5 cellular contexts compared by ENCODE assay signal in the genomic region with DNA sequence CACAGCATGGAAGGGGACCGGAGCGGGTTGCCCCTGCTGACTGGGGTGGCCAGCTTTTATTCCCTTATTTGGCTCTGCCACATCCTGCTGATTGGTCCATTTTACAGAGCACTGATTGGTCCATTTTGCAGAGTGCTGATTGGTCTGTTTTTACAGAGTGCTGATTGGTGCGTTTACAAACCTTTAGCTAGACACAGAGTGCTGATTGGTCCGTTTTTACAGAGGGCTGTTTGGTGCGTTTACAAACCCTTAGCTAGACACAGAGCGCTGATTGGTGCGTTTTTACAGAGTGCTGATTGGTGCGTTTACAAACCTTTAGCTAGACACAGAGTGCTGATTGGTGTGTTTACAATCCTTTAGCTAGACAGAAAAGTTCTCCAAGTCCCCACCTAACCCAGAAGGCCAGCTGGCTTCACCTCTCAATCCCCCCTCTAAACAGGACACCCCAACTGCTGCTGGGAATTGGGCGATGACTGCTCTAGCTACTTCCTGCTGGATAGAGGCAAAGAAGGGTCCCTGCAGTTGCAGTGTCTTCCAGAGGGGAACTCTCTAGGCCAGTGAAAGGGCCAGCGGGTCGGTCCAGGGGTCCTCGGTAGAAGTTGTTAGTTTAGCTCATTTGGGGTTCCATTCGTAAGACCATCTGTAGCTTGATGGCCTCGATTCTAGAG. TPM values are rescaled to one million over a fixed set of nuclear protein-coding genes. Genes with fewer than 3 reads are reported as not detected.
DNase-seq lines count a peak whose midpoint lies in the region; TF ChIP-seq lines count a peak whose summit lies in the region.
"Not testable (repeated sequence)": the region's sequence is repeated elsewhere in the genome, so short reads cannot be mapped to it uniquely, and the experiment has no call there.

No MANE protein-coding gene starts in this region.

- intact Hi-C loops in CD14-positive monocyte (cut with micrococcal nuclease); activated naive CD4-positive, alpha-beta T cell treated with anti-CD3 and anti-CD28 coated beads for 36 hours (cut with micrococcal nuclease); dendritic cell treated with granulocyte-macrophage colony-stimulating factor and Interleukin-4, amounts not matched to agents 40 ng/mL and 50 ng/mL, for 4 days (cut with micrococcal nuclease); esophagus squamous epithelium (cut with DNase I): not testable (repeated sequence)

- not testable (repeated sequence) for H3K4me3 Mint-ChIP-seq in CD14-positive monocyte; activated naive CD4-positive, alpha-beta T cell treated with anti-CD3 and anti-CD28 coated beads for 36 hours; dendritic cell treated with granulocyte-macrophage colony-stimulating factor and Interleukin-4, amounts not matched to agents 40 ng/mL and 50 ng/mL, for 4 days

- H3K36me3 ChIP-seq in esophagus squamous epithelium: peaks cover 0 to 36% (median 0%) of the 10 kb centered on the region in 3 donors

- H3K4me1 ChIP-seq in esophagus squamous epithelium: peaks cover 0 to 19% (median 2%) of the 10 kb centered on the region in 3 donors

- 94 to 97% methylated on average over 10 to 13 of the region's 14 CpGs for WGBS in esophagus squamous epithelium, 2 donors

- H3K27me3 ChIP-seq in esophagus squamous epithelium: not testable (repeated sequence)

- not testable (repeated sequence) for DNase-seq in CD14-positive monocyte (ENCODE audit: low spot score); esophagus squamous epithelium (lab: John Stamatoyannopoulos, UW)
- DNase-seq in activated naive CD4-positive, alpha-beta T cell treated with anti-CD3 and anti-CD28 coated beads for 36 hours: peak; percentile 28
- DNase-seq in erythroblast (lab: John Stamatoyannopoulos, UW): peak; percentile 46 to 47

- peak overlapping the region in 3 of 4 donors; percentile 46 to 54 (median 52) for H3K27ac ChIP-seq in esophagus squamous epithelium

- H3K36me3 Mint-ChIP-seq in CD14-positive monocyte: peaks cover 54 to 68% of the 10 kb centered on the region in 2 donors
- H3K36me3 Mint-ChIP-seq in activated naive CD4-positive, alpha-beta T cell treated with anti-CD3 and anti-CD28 coated beads for 36 hours (ENCODE audit: low read depth): peaks cover 37% of the 10 kb centered on the region
- H3K36me3 Mint-ChIP-seq in dendritic cell treated with granulocyte-macrophage colony-stimulating factor and Interleukin-4, amounts not matched to agents 40 ng/mL and 50 ng/mL, for 4 days (ENCODE audit: low read depth): peaks cover 67% of the 10 kb centered on the region

- H3K27me3 Mint-ChIP-seq in CD14-positive monocyte (ENCODE audit: low read depth in 3 of 3); activated naive CD4-positive, alpha-beta T cell treated with anti-CD3 and anti-CD28 coated beads for 36 hours (ENCODE audit: low read depth); dendritic cell treated with granulocyte-macrophage colony-stimulating factor and Interleukin-4, amounts not matched to agents 40 ng/mL and 50 ng/mL, for 4 days: not testable (repeated sequence)

- H3K4me1 Mint-ChIP-seq in CD14-positive monocyte: peaks cover 33% of the 10 kb centered on the region
- H3K4me1 Mint-ChIP-seq in activated naive CD4-positive, alpha-beta T cell treated with anti-CD3 and anti-CD28 coated beads for 36 hours (ENCODE audit: low read depth): peaks cover 10% of the 10 kb centered on the region
- H3K4me1 Mint-ChIP-seq in dendritic cell treated with granulocyte-macrophage colony-stimulating factor and Interleukin-4, amounts not matched to agents 40 ng/mL and 50 ng/mL, for 4 days (ENCODE audit: low read depth): peaks cover 52% of the 10 kb centered on the region

- peak overlapping the region in 4 of 7 donors; percentile 31 to 78 (median 70) for H3K27ac Mint-ChIP-seq in CD14-positive monocyte
- not testable (repeated sequence) for H3K27ac Mint-ChIP-seq in activated naive CD4-positive, alpha-beta T cell treated with anti-CD3 and anti-CD28 coated beads for 36 hours
- H3K27ac Mint-ChIP-seq in dendritic cell treated with granulocyte-macrophage colony-stimulating factor and Interleukin-4, amounts not matched to agents 40 ng/mL and 50 ng/mL, for 4 days: peak overlapping the region; percentile 80

- H3K9me3 ChIP-seq in esophagus squamous epithelium: peaks cover 0 to 11% (median 0%) of the 10 kb centered on the region in 3 donors

- not testable (repeated sequence) for TF ChIP-seq POLR2A in erythroblast (IDR thresholded peaks at IDR 0.05; ENCODE audit: low read length); esophagus squamous epithelium (IDR thresholded peaks at IDR 0.05)

- H3K9me3 Mint-ChIP-seq in CD14-positive monocyte: peaks cover 0 to 16% (median 13%) of the 10 kb centered on the region in 7 donors
- peaks cover 16% of the 10 kb centered on the region for H3K9me3 Mint-ChIP-seq in activated naive CD4-positive, alpha-beta T cell treated with anti-CD3 and anti-CD28 coated beads for 36 hours
- peaks cover 18% of the 10 kb centered on the region for H3K9me3 Mint-ChIP-seq in dendritic cell treated with granulocyte-macrophage colony-stimulating factor and Interleukin-4, amounts not matched to agents 40 ng/mL and 50 ng/mL, for 4 days

- CTCF ChIA-PET in activated naive CD4-positive, alpha-beta T cell treated with anti-CD3 and anti-CD28 coated beads for 36 hours (lab: Charles Lee): interaction anchor here (2.6 kb wide), 1 partner anchor 16 kb away, joined by 14 read pairs; no protein-coding TSS in a partner anchor

- TF ChIP-seq CTCF in CD14-positive monocyte (IDR thresholded peaks at IDR 0.05); esophagus squamous epithelium (IDR thresholded peaks at IDR 0.05): not testable (repeated sequence)

- H3K4me3 ChIP-seq in esophagus squamous epithelium: not testable (repeated sequence)

RNA-seq across cellular contexts. Expression of a gene that starts 56.5 kb away (rescaled TPM):
- polyA plus RNA-seq in CD14-positive monocyte: 100 to 1,000 TPM; 148 to 199 TPM
- total RNA-seq in activated naive CD4-positive, alpha-beta T cell treated with anti-CD3 and anti-CD28 coated beads for 36 hours: 10 to 100 TPM; 22.6 to 23.2 TPM
- total RNA-seq in esophagus squamous epithelium: 10 to 100 TPM; 39.6 to 54.6 (median 44.8) TPM
